6 cellular contexts compared by ENCODE assay signal in genomic region chr5:179543275-179543674, GRCh38. TPM values are rescaled to one million over a fixed set of nuclear protein-coding genes. Genes with fewer than 3 reads are reported as not detected.
DNase-seq lines count a peak whose midpoint lies in the region; ATAC-seq and TF ChIP-seq lines count a peak whose summit lies in the region.
"Not testable (repeated sequence)": the region's sequence is repeated elsewhere in the genome, so short reads cannot be mapped to it uniquely, and the experiment has no call there.

No MANE protein-coding gene starts in this region.

- H4K20me1 ChIP-seq in Karpas-422 (ENCODE audit: insufficient read depth, low read depth, low read length); OCI-LY3 (ENCODE audit: insufficient read depth, low read length); osteoblast (ENCODE audit: insufficient read depth, low read length): not testable (repeated sequence)

- not testable (repeated sequence) for H2AFZ ChIP-seq in Karpas-422 (ENCODE audit: low read length); OCI-LY3 (ENCODE audit: low read depth, low read length); osteoblast (ENCODE audit: low read length)

- not testable (repeated sequence) for H3K9me3 Mint-ChIP-seq in activated B cell treated with CpG ODN at 0.5 μM for 24 hours; activated naive CD8-positive, alpha-beta T cell treated with anti-CD3 and anti-CD28 coated beads, Interleukin-2, amount 10 ng/mL, durations not matched to agents 7 days and 5 days

- not testable (repeated sequence) for H3K27me3 Mint-ChIP-seq in activated B cell treated with CpG ODN at 0.5 μM for 24 hours; activated naive CD8-positive, alpha-beta T cell treated with anti-CD3 and anti-CD28 coated beads, Interleukin-2, amount 10 ng/mL, durations not matched to agents 7 days and 5 days

- POLR2A ChIA-PET in activated B cell treated with CpG ODN at 0.5 μM for 24 hours (lab: Charles Lee), result interaction anchor here (0.7 to 3.7 kb wide), 4 partner anchors 8 to 1100 kb away, joined by 5 to 25 read pairs (median 22); partner anchors contain the start of gene RUFY1
- POLR2A ChIA-PET in activated naive CD8-positive, alpha-beta T cell treated with anti-CD3 and anti-CD28 coated beads, Interleukin-2, amount 10 ng/mL, durations not matched to agents 7 days and 5 days (lab: Charles Lee), result not testable (repeated sequence)

- ATAC-seq in activated B cell treated with CpG ODN at 0.5 μM for 24 hours (ENCODE audit: low read depth); activated naive CD8-positive, alpha-beta T cell treated with anti-CD3 and anti-CD28 coated beads, Interleukin-2, amount 10 ng/mL, durations not matched to agents 7 days and 5 days (ENCODE audit: low read depth): not testable (repeated sequence)

- not testable (repeated sequence) for H3K9me3 ChIP-seq in Karpas-422 (ENCODE audit: low read length); OCI-LY3 (ENCODE audit: insufficient read depth, low read length); osteoblast (ENCODE audit: low read depth, low read length)

- DNase-seq in GM12865 (ENCODE audit: low read depth) (peak; percentile 41), Karpas-422 (peak; percentile 75)
- DNase-seq in activated B cell treated with CpG ODN at 0.5 μM for 24 hours; activated naive CD8-positive, alpha-beta T cell treated with anti-CD3 and anti-CD28 coated beads, Interleukin-2, amount 10 ng/mL, durations not matched to agents 7 days and 5 days; osteoblast (ENCODE audit: insufficient read length, low spot score, missing footprints): not testable (repeated sequence)

- not testable (repeated sequence) for TF ChIP-seq CTCF in GM12865 (IDR thresholded peaks at IDR 0.05; ENCODE audit: insufficient read depth, low read depth, low read length, missing control alignments); OCI-LY3 (IDR thresholded peaks at IDR 0.05; ENCODE audit: low read depth, low read length); activated B cell treated with CpG ODN at 0.5 μM for 24 hours (IDR thresholded peaks at IDR 0.05); osteoblast (IDR thresholded peaks at IDR 0.05; ENCODE audit: extremely low read depth, low read depth, low read length)

- peaks cover 50% of the 10 kb centered on the region for H3K4me1 Mint-ChIP-seq in activated B cell treated with CpG ODN at 0.5 μM for 24 hours
- H3K4me1 Mint-ChIP-seq in activated naive CD8-positive, alpha-beta T cell treated with anti-CD3 and anti-CD28 coated beads, Interleukin-2, amount 10 ng/mL, durations not matched to agents 7 days and 5 days, result not testable (repeated sequence)

- H3K9ac ChIP-seq in Karpas-422 (ENCODE audit: low read length), result peak overlapping the region; percentile 70
- not testable (repeated sequence) for H3K9ac ChIP-seq in OCI-LY3 (ENCODE audit: low read length)

- H3K36me3 ChIP-seq in Karpas-422 (ENCODE audit: insufficient read depth, low read length); OCI-LY3 (replicated peaks; ENCODE audit: low read depth, low read length); osteoblast (ENCODE audit: insufficient read depth, low read length): not testable (repeated sequence)

- H3K27ac ChIP-seq in Karpas-422 (ENCODE audit: low read length), result peak overlapping the region; percentile 98
- not testable (repeated sequence) for H3K27ac ChIP-seq in OCI-LY3 (ENCODE audit: low read length)
- peak overlapping the region; percentile 60 for H3K27ac ChIP-seq in osteoblast (ENCODE audit: low read depth, low read length)

- not testable (repeated sequence) for H3K4me3 ChIP-seq in GM12865 (ENCODE audit: low read depth, low read length); Karpas-422 (ENCODE audit: low read length); OCI-LY3 (ENCODE audit: low read length); osteoblast (ENCODE audit: insufficient read depth, low read length)

- CTCF ChIA-PET in activated B cell treated with CpG ODN at 0.5 μM for 24 hours (lab: Charles Lee), result not testable (repeated sequence)

- H3K4me2 ChIP-seq in Karpas-422 (ENCODE audit: low read depth, low read length, poor library complexity, severe bottlenecking) (peak overlapping the region; percentile 73), OCI-LY3 (ENCODE audit: low read length) (peak overlapping the region; percentile 28; the same call in 1 of the 2 replicates)
- H3K4me2 ChIP-seq in osteoblast (ENCODE audit: insufficient read depth, low read length), result not testable (repeated sequence)

- H3K4me3 Mint-ChIP-seq in activated B cell treated with CpG ODN at 0.5 μM for 24 hours, result peak overlapping the region; percentile 19
- H3K4me3 Mint-ChIP-seq in activated naive CD8-positive, alpha-beta T cell treated with anti-CD3 and anti-CD28 coated beads, Interleukin-2, amount 10 ng/mL, durations not matched to agents 7 days and 5 days, result peak overlapping the region; percentile 13

- not testable (repeated sequence) for H3K27me3 ChIP-seq in Karpas-422 (ENCODE audit: low read length); OCI-LY3 (ENCODE audit: low read depth, low read length); osteoblast (ENCODE audit: insufficient read depth, low read length)

- not testable (repeated sequence) for H3K36me3 Mint-ChIP-seq in activated B cell treated with CpG ODN at 0.5 μM for 24 hours (ENCODE audit: low read depth); activated naive CD8-positive, alpha-beta T cell treated with anti-CD3 and anti-CD28 coated beads, Interleukin-2, amount 10 ng/mL, durations not matched to agents 7 days and 5 days

- not testable (repeated sequence) for H3K79me2 ChIP-seq in Karpas-422 (ENCODE audit: low read length); OCI-LY3 (ENCODE audit: low read length); osteoblast (ENCODE audit: insufficient read depth, low read length)

- H3K27ac Mint-ChIP-seq in activated B cell treated with CpG ODN at 0.5 μM for 24 hours, result peak overlapping the region; percentile 50
- not testable (repeated sequence) for H3K27ac Mint-ChIP-seq in activated naive CD8-positive, alpha-beta T cell treated with anti-CD3 and anti-CD28 coated beads, Interleukin-2, amount 10 ng/mL, durations not matched to agents 7 days and 5 days

- H3K9me2 ChIP-seq in Karpas-422 (replicated peaks; ENCODE audit: insufficient read depth, low read length), result not testable (repeated sequence)

- intact Hi-C loops in activated B cell treated with CpG ODN at 0.5 μM for 24 hours (cut with micrococcal nuclease), result loop anchor here (5.0 kb wide), 1 partner anchor 811 kb away; the partner anchor contains the start of gene ZNF354A

- peaks cover 74% of the 10 kb centered on the region for H3K4me1 ChIP-seq in Karpas-422 (ENCODE audit: low read length)
- peaks cover 23% of the 10 kb centered on the region for H3K4me1 ChIP-seq in OCI-LY3 (ENCODE audit: low read length)
- not testable (repeated sequence) for H3K4me1 ChIP-seq in osteoblast (ENCODE audit: insufficient read depth, low read length)

RNA-seq across cellular contexts. Expression of gene RUFY1, which starts 7.1 kb away (rescaled TPM):
- 40.9 and 66.4 TPM in 2 replicates for total RNA-seq in Karpas-422 (2014; rRNA removed; shearing (Covaris generic); ENCODE audit: low replicate concordance)
- 83.0 and 95.8 TPM in 2 replicates for total RNA-seq in activated B cell treated with CpG ODN at 0.5 μM for 24 hours
- total RNA-seq in activated naive CD8-positive, alpha-beta T cell treated with anti-CD3 and anti-CD28 coated beads, Interleukin-2, amount 10 ng/mL, durations not matched to agents 7 days and 5 days, result 10 to 100 TPM; 43.0 to 48.9 TPM
- total RNA-seq in osteoblast, result 51.8 and 54.2 TPM in 2 replicates
